8 cellular contexts compared by ENCODE assay signal in genomic region chr17:38824899-38825761, GRCh38. TPM values are rescaled to one million over a fixed set of nuclear protein-coding genes. Genes with fewer than 3 reads are reported as not detected.
DNase-seq lines count a peak whose midpoint lies in the region; ATAC-seq and TF ChIP-seq lines count a peak whose summit lies in the region.

Gene CWC25 (minus strand): TSS chr17:38825321. CDS start chr17:38825183, 138 bp downstream.

- TSS peak; percentile 97 for BruUV-seq in IMR-90 (replicated peaks; lab: Mats Ljungman, UMichigan)
- TSS peak; percentile 79 for BruUV-seq in OCI-LY7 (replicated peaks; lab: Mats Ljungman, UMichigan)

- peak within 1 kb of the TSS; percentile 95 for H2AK5ac ChIP-seq in IMR-90 (ENCODE audit: low read depth, low read length)

- 1% methylated on average over 37 of the region's 55 CpGs; no CpG with 5 or more reads in 1 of the 2 experiments for whole genome bisulfite sequencing in IMR-90 (ENCODE audit: extremely low coverage in 2 of 2, insufficient read length in 1 of 2), 2 experiments

- 0 out of 2 replicates have a peak, but pooled peaks have one; percentile 0 for TF ChIP-seq CTCF in IMR-90 (conservative IDR thresholded peaks at IDR 0.05; ENCODE audit: low read depth, low read length)
- TF ChIP-seq CTCF in OCI-LY7 (conservative IDR thresholded peaks at IDR 0.05; ENCODE audit: low read length), result no peak

- intact Hi-C loops in IMR-90 (cut with micrococcal nuclease) (loop anchor here (1.0 kb wide), 1 partner anchor 25 kb away; no protein-coding TSS in a partner anchor), OCI-LY7 (cut with micrococcal nuclease; ENCODE audit: unreplicated experiment) (loop anchor here (1.0 to 2.0 kb wide), 2 partner anchors 28 to 44 kb away; partner anchors contain the start of gene RPL23)

- H3K36me3 ChIP-seq in IMR-90 (ENCODE audit: control insufficient read depth, insufficient read depth, low read length) (peaks cover 13% of the 10 kb centered on the region), OCI-LY7 (ENCODE audit: insufficient read depth, low read length) (peaks cover 21% of the 10 kb centered on the region)

- in situ Hi-C loops in IMR-90 (cut with MboI; ENCODE audit: low sequenced_read_pairs), result no loop called here

- H3K27me3 ChIP-seq in IMR-90 (ENCODE audit: control insufficient read depth, insufficient read depth, low read length), result peaks cover under 1% of the 10 kb centered on the region; the same call in 1 of the 2 replicates

- dilution Hi-C loops in IMR-90 (cut with HindIII; ENCODE audit: low sequenced_read_pairs, unreplicated experiment), result no loop called here

- H4K20me1 ChIP-seq in IMR-90 (ENCODE audit: insufficient read depth, low read length) (peaks cover 11% of the 10 kb centered on the region), OCI-LY7 (ENCODE audit: insufficient read depth, low read length) (peaks cover 13% of the 10 kb centered on the region; the same call in 1 of the 2 replicates)

- peaks cover 3 to 43% of the 10 kb centered on the region in 2 experiments for H3K79me1 ChIP-seq in IMR-90 (ENCODE audit: low read depth in 1 of 2, low read length in 2 of 2)

- H2BK20ac ChIP-seq in IMR-90 (ENCODE audit: low read depth, low read length), result peak within 1 kb of the TSS; percentile 54

- H2AK9ac ChIP-seq in IMR-90 (replicated peaks; ENCODE audit: low read depth, low read length, poor library complexity), result peak within 1 kb of the TSS; percentile 99

- H3K27ac ChIP-seq in IMR-90 (ENCODE audit: insufficient read depth, low read length), result peak within 1 kb of the TSS; percentile 95
- peak within 1 kb of the TSS; percentile 72 for H3K27ac ChIP-seq in OCI-LY7 (ENCODE audit: low read depth, low read length, poor library complexity, severe bottlenecking)

- TF ChIP-seq RAD21 in IMR-90 (IDR thresholded peaks at IDR 0.05; ENCODE audit: low read length), result no peak

- H3K9me2 ChIP-seq in OCI-LY7 (ENCODE audit: insufficient read depth, low read length), result no peaks in the 10 kb centered on the region

- H2BK120ac ChIP-seq in IMR-90 (ENCODE audit: low read depth, low read length), result peak within 1 kb of the TSS; percentile 82

- peak within 1 kb of the TSS; percentile 91 for H3K23ac ChIP-seq in IMR-90 (ENCODE audit: low read depth, low read length)

- CTCF ChIA-PET in IMR-90 (lab: Yijun Ruan, JAX), result no interaction called here
- CTCF ChIA-PET in OCI-LY7 (lab: Charles Lee; ENCODE audit: unreplicated experiment), result interaction anchor here (0.5 kb wide), 1 partner anchor 156 kb away, joined by 3 read pairs; no protein-coding TSS in a partner anchor

- H4K91ac ChIP-seq in IMR-90 (ENCODE audit: insufficient read depth, low read depth, low read length), result peak within 1 kb of the TSS; percentile 98

- H2BK5ac ChIP-seq in IMR-90 (ENCODE audit: low read depth, low read length, poor library complexity, severe bottlenecking), result peak within 1 kb of the TSS; percentile 99

- H3K4me2 ChIP-seq in IMR-90 (ENCODE audit: low read depth, low read length) (peak within 1 kb of the TSS; percentile 85), OCI-LY7 (ENCODE audit: low read length) (peak within 1 kb of the TSS; percentile 97)

- peaks cover 26% of the 10 kb centered on the region for H3K79me2 ChIP-seq in OCI-LY7 (ENCODE audit: insufficient read depth, low read depth, low read length)

- H4K8ac ChIP-seq in IMR-90 (ENCODE audit: low read depth in 2 of 2, low read length in 2 of 2), result peak within 1 kb of the TSS; percentile 99 to 100

- H3K56ac ChIP-seq in IMR-90 (ENCODE audit: extremely low read depth, insufficient read depth, low read length), result peak within 1 kb of the TSS; percentile 92

- peak; percentile 87 for DNase-seq in COR-L47 (lab: John Stamatoyannopoulos, UW)
- DNase-seq in IMR-90, result peak; percentile 96
- peak; percentile 95 for DNase-seq in OCI-LY7 (ENCODE audit: low spot score)
- DNase-seq in activated T-cell treated with anti-CD3 and anti-CD28 coated beads for 1 hour (ENCODE audit: low read depth), result peak; percentile 94
- peak; percentile 93 for DNase-seq in epidermal melanocyte (ENCODE audit: insufficient read length, low spot score)
- DNase-seq in middle frontal gyrus (ENCODE audit: extremely low spot score, low spot score), result peak; percentile 93
- peak; percentile 90 to 94 for DNase-seq in stimulated activated CD8-positive, alpha-beta memory T cell treated with anti-CD3 and anti-CD28 coated beads, Interleukin-2, amount 100 ng/mL, for 1 hour (ENCODE audit: low read depth in 2 of 2)

- peak within 1 kb of the TSS; percentile 99 for H4K5ac ChIP-seq in IMR-90 (ENCODE audit: low read depth, low read length)

- peak; percentile 85 for TF ChIP-seq POLR2A in IMR-90 (IDR thresholded peaks at IDR 0.05; ENCODE audit: low read depth, low read length)

- ATAC-seq in GM21447 (IDR thresholded peaks at IDR 0.05; ENCODE audit: unreplicated experiment), result peak; percentile 78
- peak; percentile 90 for ATAC-seq in IMR-90 (ENCODE audit: low read depth)

- POLR2A ChIA-PET in IMR-90 (lab: Charles Lee; ENCODE audit: unreplicated experiment) (no interaction called here), OCI-LY7 (lab: Charles Lee) (interaction anchor here (0.6 to 1.7 kb wide), 5 partner anchors 9 to 73 kb away, joined by 3 to 7 read pairs (median 5); partner anchors contain the start of gene RPL23)

- H3K4me1 ChIP-seq in IMR-90 (ENCODE audit: control insufficient read depth, insufficient read depth, low read length), result 0 out of 2 replicates have a peak, but pooled peaks cover 3% of the 10 kb centered on the region
- H3K4me1 ChIP-seq in OCI-LY7 (ENCODE audit: insufficient read depth, low read length, poor library complexity, severe bottlenecking), result peaks cover 17% of the 10 kb centered on the region

- no peaks in the 10 kb centered on the region for H3K9me1 ChIP-seq in IMR-90 (ENCODE audit: insufficient read depth, low read length)

- H3K4me3 ChIP-seq in IMR-90 (ENCODE audit: insufficient read depth, low read depth, low read length), result peak within 1 kb of the TSS; percentile 62
- peak within 1 kb of the TSS; percentile 97 for H3K4me3 ChIP-seq in OCI-LY7 (ENCODE audit: low read depth, low read length, poor library complexity, severe bottlenecking)

- peak within 1 kb of the TSS; percentile 91 for H3K9ac ChIP-seq in IMR-90 (ENCODE audit: low read depth, low read length)

- H2AFZ ChIP-seq in IMR-90 (replicated peaks; ENCODE audit: low read length, poor library complexity) (peak within 1 kb of the TSS; percentile 97), OCI-LY7 (ENCODE audit: low read length) (peak within 1 kb of the TSS; percentile 83)

- H3K14ac ChIP-seq in IMR-90 (replicated peaks; ENCODE audit: low read depth, low read length), result peak within 1 kb of the TSS; percentile 96

- H3K9me3 ChIP-seq in IMR-90 (ENCODE audit: control insufficient read depth, insufficient read depth, low read length), result no peaks in the 10 kb centered on the region
- no peaks in the 10 kb centered on the region for H3K9me3 ChIP-seq in OCI-LY7 (ENCODE audit: low read length)

- H3K18ac ChIP-seq in IMR-90 (ENCODE audit: low read depth, low read length), result peak within 1 kb of the TSS; percentile 83

- peak within 1 kb of the TSS; percentile 28; the same call in 1 of the 3 replicates for H2BK15ac ChIP-seq in IMR-90 (ENCODE audit: low read depth, low read length)

- H3K4ac ChIP-seq in IMR-90 (ENCODE audit: low read depth, low read length), result peak within 1 kb of the TSS; percentile 95

TF ChIP-seq in IMR-90, 13 proteins besides CTCF, POLR2A, EP300 and RAD21:
- TF ChIP-seq CEBPB (IDR thresholded peaks at IDR 0.05; ENCODE audit: low read depth, low read length) (peak; percentile 81), MAFK (IDR thresholded peaks at IDR 0.05; ENCODE audit: low read depth, low read length) (peak; percentile 90), SMC3 (IDR thresholded peaks at IDR 0.05; ENCODE audit: low read depth, low read length) (no peak), NFE2L2 (IDR thresholded peaks at IDR 0.05; ENCODE audit: low read depth, low read length) (peak; percentile 97), USF2 (IDR thresholded peaks at IDR 0.05; ENCODE audit: low read depth, low read length) (no peak), CHD1 (IDR thresholded peaks at IDR 0.05; ENCODE audit: low read depth, low read length) (no peak), FOS (IDR thresholded peaks at IDR 0.05; ENCODE audit: low read depth, low read length) (peak; percentile 67; the same call in 1 of the 2 replicates), ELK1 (IDR thresholded peaks at IDR 0.05; ENCODE audit: borderline replicate concordance, low read depth, low read length) (peak; percentile 84; the same call in 1 of the 2 replicates), RFX5 (IDR thresholded peaks at IDR 0.05; ENCODE audit: low read depth, low read length) (no peak), BHLHE40 (IDR thresholded peaks at IDR 0.05; ENCODE audit: low read depth, low read length) (no peak), MXI1 (IDR thresholded peaks at IDR 0.05; ENCODE audit: borderline replicate concordance, low read depth, low read length) (peak; percentile 24; the same call in 1 of the 2 replicates), MAZ (IDR thresholded peaks at IDR 0.05; ENCODE audit: borderline replicate concordance, low read depth, low read length) (peak; percentile 90), RCOR1 (IDR thresholded peaks at IDR 0.05; ENCODE audit: insufficient replicate concordance, low read length) (no peak)

RNA-seq across cellular contexts. Expression of gene CWC25, which starts in this region (rescaled TPM):
- total RNA-seq in IMR-90 (2012; rRNA removed) (9.1 and 9.7 TPM in 2 replicates), OCI-LY7 (2022) (26.8 and 30.8 TPM in 2 replicates)
- 14.9 and 16.1 TPM in 2 replicates for polyA plus RNA-seq in IMR-90 (2012; rRNA removed)
- polyA plus RNA-seq in IMR-90 (2012; cell fraction: cytosol; rRNA removed), result 3.5 and 6.3 TPM in 2 replicates
- 23.8 and 64.0 TPM in 2 replicates for polyA plus RNA-seq in IMR-90 (2012; cell fraction: nucleus; rRNA removed; ENCODE audit: low replicate concordance)
- 22.2 and 25.4 TPM in 2 replicates for total RNA-seq in OCI-LY7 (2014; rRNA removed; shearing (Covaris generic))

Comparison
In these comparisons a context has a peak if more than half of its experiments do, and no peak if none do; other contexts are left out.
1. Peak in every context shown above with its lines: DNase-seq, ATAC-seq, H3K4me3 ChIP-seq and H3K27ac ChIP-seq.